Comparison of ENCODE assay signal across 17 cellular contexts in the genomic region with DNA sequence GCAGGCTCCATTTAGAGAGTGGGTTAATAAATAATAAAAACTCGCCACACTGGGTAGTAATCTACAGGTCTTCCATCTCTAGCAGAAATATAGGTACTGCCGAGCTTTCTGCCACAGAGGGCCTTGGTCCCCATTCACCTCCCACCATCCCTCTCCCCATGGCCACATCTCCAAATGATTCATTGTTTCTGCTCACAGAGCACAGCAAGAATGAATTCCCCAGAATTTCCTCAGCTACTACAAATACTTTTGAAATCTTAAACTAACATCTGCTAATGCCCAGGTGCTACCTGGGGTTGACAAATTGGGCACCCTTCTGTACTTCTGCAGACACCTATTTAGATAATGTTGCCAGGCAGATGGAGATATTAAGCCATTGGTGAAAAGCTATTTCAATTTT.
DNase-seq lines count a peak whose midpoint lies in the region; ATAC-seq lines count a peak whose summit lies in the region.
"Had no signal": no experiment of that assay in that cellular context is flagged by ENCODE, and none has a peak within 500 bp of the region (broad histone marks: within the 10 kb centered on the region; RNA-seq: fewer than 3 reads in every experiment).

No MANE protein-coding gene starts in this region.

- no peaks in the 10 kb centered on the region for H3K9me3 Mint-ChIP-seq in activated naive CD8-positive, alpha-beta T cell treated with anti-CD3 and anti-CD28 coated beads, Interleukin-2, amount 50 U/mL, for 24 hours
- H3K9me3 Mint-ChIP-seq: CD8-positive, alpha-beta T cell had no signal

- H3K27ac Mint-ChIP-seq in activated naive CD8-positive, alpha-beta T cell treated with anti-CD3 and anti-CD28 coated beads, Interleukin-2, amount 50 U/mL, for 24 hours = peak overlapping the region; percentile 80
- H3K27ac Mint-ChIP-seq: CD8-positive, alpha-beta T cell had no signal

- peaks cover 55% of the 10 kb centered on the region for H3K4me1 Mint-ChIP-seq in activated naive CD8-positive, alpha-beta T cell treated with anti-CD3 and anti-CD28 coated beads, Interleukin-2, amount 50 U/mL, for 24 hours

- H3K27me3 Mint-ChIP-seq in activated naive CD8-positive, alpha-beta T cell treated with anti-CD3 and anti-CD28 coated beads, Interleukin-2, amount 50 U/mL, for 24 hours = no peaks in the 10 kb centered on the region

- H3K36me3 Mint-ChIP-seq in activated naive CD8-positive, alpha-beta T cell treated with anti-CD3 and anti-CD28 coated beads, Interleukin-2, amount 50 U/mL, for 24 hours (ENCODE audit: low read depth) = peaks cover 13% of the 10 kb centered on the region
- H3K36me3 Mint-ChIP-seq: CD8-positive, alpha-beta T cell had no signal

- H3K4me3 Mint-ChIP-seq in activated naive CD8-positive, alpha-beta T cell treated with anti-CD3 and anti-CD28 coated beads, Interleukin-2, amount 50 U/mL, for 24 hours = peak overlapping the region; percentile 79
- H3K4me3 Mint-ChIP-seq: CD8-positive, alpha-beta T cell had no signal

- ATAC-seq in activated naive CD8-positive, alpha-beta T cell treated with anti-CD3 and anti-CD28 coated beads, Interleukin-2, amount 50 U/mL, for 24 hours = peak; percentile 75
- ATAC-seq in GM19023 (IDR thresholded peaks at IDR 0.05; ENCODE audit: unreplicated experiment) = no peak
- ATAC-seq: HCT116 had no signal

- peak; percentile 17 for DNase-seq in activated CD4-positive, alpha-beta T cell treated with anti-CD3 and anti-CD28 coated beads for 48 hours
- no peak for DNase-seq in activated CD4-positive, alpha-beta T cell treated with anti-CD3 and anti-CD28 coated beads, Interleukin-2, amount 50 U/mL, for 4 hours
- DNase-seq in stimulated activated CD4-positive, alpha-beta T cell treated with anti-CD3 and anti-CD28 coated beads, Interleukin-15, amount 100 ng/mL, for 24 hours = peak; percentile 30
- no peak for DNase-seq in stimulated activated CD4-positive, alpha-beta T cell treated with anti-CD3 and anti-CD28 coated beads, Interleukin-4, amount 100 ng/mL, for 4 hours
- DNase-seq in activated naive CD8-positive, alpha-beta T cell treated with anti-CD3 and anti-CD28 coated beads, Interleukin-2, amount 50 U/mL, for 24 hours = no peak
- DNase-seq in NCI-H187 treated with DMSO at 0.1 percent for 48 hours (lab: John Stamatoyannopoulos, UW) (no peak), C1 segment of cervical spinal cord (lab: John Stamatoyannopoulos, UW) (no peak)
- DNase-seq: Calu3; CD8-positive, alpha-beta T cell; DMS53; GOT3; IMR-90; NCI-H1417 treated with DMSO at 0.1 percent for 48 hours; NCI-H2029; NCI-H526 treated with DMSO at 0.1 percent for 48 hours had no signal

Comparison
In these comparisons a context has a peak if more than half of its experiments do, and no peak if none do; other contexts are left out.
1. DNase-seq: peak in activated CD4-positive, alpha-beta T cell treated with anti-CD3 and anti-CD28 coated beads for 48 hours (single experiment) and stimulated activated CD4-positive, alpha-beta T cell treated with anti-CD3 and anti-CD28 coated beads, Interleukin-15, amount 100 ng/mL, for 24 hours (single experiment); none in activated CD4-positive, alpha-beta T cell treated with anti-CD3 and anti-CD28 coated beads, Interleukin-2, amount 50 U/mL, for 4 hours (0 of 2), stimulated activated CD4-positive, alpha-beta T cell treated with anti-CD3 and anti-CD28 coated beads, Interleukin-4, amount 100 ng/mL, for 4 hours (0 of 2), activated naive CD8-positive, alpha-beta T cell treated with anti-CD3 and anti-CD28 coated beads, Interleukin-2, amount 50 U/mL, for 24 hours (single experiment), NCI-H187 treated with DMSO at 0.1 percent for 48 hours (single experiment) and C1 segment of cervical spinal cord (0 of 14).